22 cellular contexts compared by ENCODE assay signal in genomic region chr12:40031965-40032364, GRCh38.
DNase-seq lines count a peak whose midpoint lies in the region; ATAC-seq, FAIRE-seq and TF ChIP-seq lines count a peak whose summit lies in the region.
"Had no signal": no experiment of that assay in that cellular context is flagged by ENCODE, and none has a peak within 500 bp of the region (broad histone marks: within the 10 kb centered on the region; RNA-seq: fewer than 3 reads in every experiment).

No MANE protein-coding gene starts in this region.

- no peak for TF ChIP-seq POLR2A in H1 (IDR thresholded peaks at IDR 0.05; ENCODE audit: control extremely low read depth in 1 of 2, low read depth in 2 of 2, low read length in 2 of 2)

- H3K79me1 ChIP-seq in H9 (ENCODE audit: insufficient read depth, low read depth, low read length, poor library complexity, severe bottlenecking) (no peaks in the 10 kb centered on the region), H1 (ENCODE audit: low read depth, low read length) (no peaks in the 10 kb centered on the region)

- no peak for TF ChIP-seq EP300 in H1 (IDR thresholded peaks at IDR 0.05; ENCODE audit: borderline replicate concordance in 1 of 2, low read depth in 2 of 2, low read length in 2 of 2)

- peaks cover 6 to 7% (median 6%) of the 10 kb centered on the region in 3 experiments; a peak in 4 of 7 replicates for H3K36me3 Mint-ChIP-seq in H9 (ENCODE audit: insufficient read depth in 1 of 3, low read depth in 3 of 3)

- no peak overlapping the region for H3K4me2 ChIP-seq in H9 (ENCODE audit: insufficient read depth, insufficient read length, low read length)
- peak overlapping the region; percentile 37 to 54; a peak in 2 of 4 replicates for H3K4me2 ChIP-seq in H1 (ENCODE audit: insufficient read depth in 1 of 2, low read depth in 2 of 2, low read length in 2 of 2)
- H3K4me2 ChIP-seq: KMS-11, smooth muscle cell had no signal

- no peak overlapping the region for H3K9ac ChIP-seq in H9 (ENCODE audit: extremely low read depth, insufficient read length, low read length)
- H3K9ac ChIP-seq in H1 (replicated peaks in 1 of 4; ENCODE audit: extremely low read depth in 1 of 4, low read depth in 3 of 4, low read length in 3 of 4) = no peak overlapping the region
- H3K9ac ChIP-seq: KMS-11 had no signal

- CTCF ChIA-PET in H1 (lab: Charles Lee; ENCODE audit: partially characterized antibody) = interaction anchor here (0.6 to 1.8 kb wide), 3 partner anchors 21 to 74 kb away, joined by 3 to 5 read pairs (median 5); partner anchors contain the start of gene SLC2A13

- no peak overlapping the region for H4K8ac ChIP-seq in H9 (replicated peaks; ENCODE audit: insufficient read length, low read depth, low read length)
- H4K8ac ChIP-seq in H1 (ENCODE audit: extremely low read depth, insufficient read depth, low read length) = no peak overlapping the region

- no peaks in the 10 kb centered on the region for H3K79me2 ChIP-seq in H9 (ENCODE audit: insufficient read depth, low read length)
- no peaks in the 10 kb centered on the region; a peak in 1 of 4 replicates for H3K79me2 ChIP-seq in H1 (ENCODE audit: control insufficient read depth in 1 of 2, insufficient read depth in 2 of 2, low read length in 2 of 2)

- H3K4me3 ChIP-seq in H1 (ENCODE audit: extremely low read depth in 1 of 4, insufficient read depth in 2 of 4, low read depth in 3 of 4, low read length in 4 of 4) = no peak overlapping the region
- no peak overlapping the region for H3K4me3 ChIP-seq in pancreas
- H3K4me3 ChIP-seq: breast epithelium, smooth muscle cell, vagina had no signal

- intact Hi-C loops in pancreas (cut with DNase I) = loop anchor here in 1 of 3 donors (10.0 kb wide), 1 partner anchor 73 kb away; the partner anchor contains the start of gene SLC2A13

- H3K36me3 ChIP-seq in H1 (ENCODE audit: control insufficient read depth in 2 of 4, insufficient read depth in 4 of 4, low read length in 3 of 4) (0 out of 8 replicates have a peak, but pooled peaks cover 0 to 2% (median 0%) of the 10 kb centered on the region in 4 experiments), pancreas (no peaks in the 10 kb centered on the region)
- H3K36me3 ChIP-seq: breast epithelium, vagina had no signal

- no peak overlapping the region for H3K27ac ChIP-seq in H9 (ENCODE audit: insufficient read length, low read depth, low read length)
- H3K27ac ChIP-seq in H1 (ENCODE audit: low read depth, low read length) = no peak overlapping the region
- H3K27ac ChIP-seq in pancreas = peak overlapping the region; percentile 9 to 51 (median 42)
- H3K27ac ChIP-seq: KMS-11, vagina had no signal

- H2BK12ac ChIP-seq in H9 (ENCODE audit: insufficient read length, low read depth, low read length) = no peak overlapping the region
- H2BK12ac ChIP-seq in H1 (ENCODE audit: low read depth, low read length) = no peak overlapping the region

- TF ChIP-seq CTCF in H9 (conservative IDR thresholded peaks at IDR 0.05) (no peak), H1 (IDR thresholded peaks at IDR 0.05; ENCODE audit: control extremely low read depth in 1 of 3, insufficient read depth in 1 of 3, low read depth in 1 of 3, low read length in 3 of 3) (no peak), pancreas (IDR thresholded peaks at IDR 0.05) (peak in 2 of 4 donors; percentile 7 to 13)

- no peak overlapping the region for H2AK5ac ChIP-seq in H9 (ENCODE audit: insufficient read length, low read length)
- H2AK5ac ChIP-seq in H1 (ENCODE audit: low read depth, low read length) = peak overlapping the region; percentile 54; the same call in 1 of the 2 replicates

- H3K4me1 ChIP-seq in H9 (ENCODE audit: insufficient read depth, low read length) = peaks cover 7% of the 10 kb centered on the region; the same call in 1 of the 2 replicates
- peaks cover 0 to 18% (median 12%) of the 10 kb centered on the region in 4 experiments; a peak in 6 of 7 replicates for H3K4me1 ChIP-seq in H1 (replicated peaks in 1 of 4; ENCODE audit: control insufficient read depth in 3 of 4, insufficient read depth in 4 of 4, low read length in 3 of 4)
- peaks cover 0 to 23% (median 17%) of the 10 kb centered on the region in 3 donors for H3K4me1 ChIP-seq in pancreas
- H3K4me1 ChIP-seq: breast epithelium, vagina had no signal

- peaks cover 39% of the 10 kb centered on the region in 2 experiments for H3K4me1 Mint-ChIP-seq in H9
- H3K4me1 Mint-ChIP-seq in stimulated activated naive CD8-positive, alpha-beta T cell treated with anti-CD3 and anti-CD28 coated beads, Interleukin-15, amount 100 ng/mL, for 72 hours = no peaks in the 10 kb centered on the region
- H3K4me1 Mint-ChIP-seq: CD14-positive monocyte had no signal

- FAIRE-seq in H1 (lab: Jason Lieb, UNC) (peak; percentile 63), pancreas (lab: Jason Lieb, UNC) (no peak)

- no peaks in the 10 kb centered on the region for H3K9me3 Mint-ChIP-seq in H9
- H3K9me3 Mint-ChIP-seq in stimulated activated naive CD8-positive, alpha-beta T cell treated with anti-CD3 and anti-CD28 coated beads, Interleukin-15, amount 100 ng/mL, for 72 hours = no peaks in the 10 kb centered on the region
- H3K9me3 Mint-ChIP-seq: CD14-positive monocyte had no signal

- H2AFZ ChIP-seq in H9 (ENCODE audit: low read length) (no peak overlapping the region), H1 (ENCODE audit: low read length) (no peak overlapping the region)

- H2BK120ac ChIP-seq in H9 (ENCODE audit: low read depth, low read length, poor library complexity, severe bottlenecking) = no peak overlapping the region
- no peak overlapping the region for H2BK120ac ChIP-seq in H1 (replicated peaks; ENCODE audit: low read depth, low read length)

- H3T11ph ChIP-seq in H9 (ENCODE audit: low read length) = no peak overlapping the region

- H3K18ac ChIP-seq in H9 (ENCODE audit: insufficient read length, low read depth, low read length) (no peak overlapping the region), H1 (ENCODE audit: extremely low read depth, low read length) (no peak overlapping the region)

- H2BK20ac ChIP-seq in H9 (ENCODE audit: low read depth, low read length, poor library complexity, severe bottlenecking) = no peak overlapping the region
- no peak overlapping the region for H2BK20ac ChIP-seq in H1 (ENCODE audit: low read length)

- H3K27me3 ChIP-seq in H9 (ENCODE audit: insufficient read depth, low read length) = no peaks in the 10 kb centered on the region
- H3K27me3 ChIP-seq in H1 (replicated peaks in 1 of 4; ENCODE audit: control insufficient read depth in 3 of 4, extremely low read depth in 1 of 4, insufficient read depth in 3 of 4, low read length in 3 of 4) = no peaks in the 10 kb centered on the region
- H3K27me3 ChIP-seq in pancreas = no peaks in the 10 kb centered on the region
- H3K27me3 ChIP-seq: breast epithelium, vagina had no signal

- no peak overlapping the region for H4K5ac ChIP-seq in H9 (ENCODE audit: insufficient read length, low read depth, low read length)
- no peak overlapping the region for H4K5ac ChIP-seq in H1 (ENCODE audit: insufficient read length, low read depth, low read length)

- H3K56ac ChIP-seq in H9 (ENCODE audit: insufficient read length, low read depth, low read length) (no peak overlapping the region), H1 (replicated peaks; ENCODE audit: insufficient read length, low read depth, low read length) (no peak overlapping the region)

- no peaks in the 10 kb centered on the region for H3K9me3 ChIP-seq in H9 (ENCODE audit: control insufficient read depth, low read depth, low read length)
- no peaks in the 10 kb centered on the region for H3K9me3 ChIP-seq in H1 (ENCODE audit: insufficient read depth in 2 of 2, low read depth in 1 of 2, low read length in 1 of 2)
- H3K9me3 ChIP-seq in pancreas = no peaks in the 10 kb centered on the region
- H3K9me3 ChIP-seq: breast epithelium, vagina had no signal

- peak; percentile 75 to 86 (median 83) for ATAC-seq in pancreas
- no peak for ATAC-seq in stimulated activated naive CD8-positive, alpha-beta T cell treated with anti-CD3 and anti-CD28 coated beads, Interleukin-15, amount 100 ng/mL, for 72 hours
- no peak for ATAC-seq in HG03045 (IDR thresholded peaks at IDR 0.05; ENCODE audit: unreplicated experiment)
- no peak for ATAC-seq in HG02763 (IDR thresholded peaks at IDR 0.05; ENCODE audit: unreplicated experiment)

- no peak overlapping the region for H3K14ac ChIP-seq in H9 (ENCODE audit: insufficient read depth, low read length)
- no peak overlapping the region for H3K14ac ChIP-seq in H1 (ENCODE audit: insufficient read length)

- H3K27me3 Mint-ChIP-seq in H9 (ENCODE audit: low read depth) = no peaks in the 10 kb centered on the region
- H3K27me3 Mint-ChIP-seq in stimulated activated naive CD8-positive, alpha-beta T cell treated with anti-CD3 and anti-CD28 coated beads, Interleukin-15, amount 100 ng/mL, for 72 hours = no peaks in the 10 kb centered on the region
- H3K27me3 Mint-ChIP-seq: activated naive CD8-positive, alpha-beta T cell had no signal

- DNase-seq in H9 = no peak
- DNase-seq in NCI-H1417 (lab: John Stamatoyannopoulos, UW) = peak in 2 of 3 experiments; percentile 62 to 88
- no peak for DNase-seq in H1 (ENCODE audit: low read depth in 1 of 2, low spot score in 2 of 2)
- DNase-seq in pancreas = peak in 3 of 6 donors; percentile 21 to 26 (median 21)
- DNase-seq in stimulated activated naive CD8-positive, alpha-beta T cell treated with anti-CD3 and anti-CD28 coated beads, Interleukin-15, amount 100 ng/mL, for 72 hours = no peak
- DNase-seq: activated CD4-positive, alpha-beta T cell treated with anti-CD3 and anti-CD28 coated beads for 48 hours; activated T-cell treated with anti-CD3 and anti-CD28 coated beads for 4 hours; effector CD8-positive, alpha-beta T cell; GOT3; NCI-H1694 treated with DMSO at 0.1 percent for 48 hours; NCI-H526 treated with DMSO at 0.1 percent for 48 hours; SIG-M5; stimulated activated naive CD4-positive, alpha-beta T cell; T-helper 9 cell had no signal

- POLR2A ChIA-PET in H1 (lab: Charles Lee; ENCODE audit: partially characterized antibody) = interaction anchor here (1.0 to 1.1 kb wide), 2 partner anchors 8 to 73 kb away, joined by 3 to 4 read pairs; no protein-coding TSS in a partner anchor

- H4K91ac ChIP-seq in H9 (ENCODE audit: insufficient read length, low read depth, low read length) = no peak overlapping the region
- H4K91ac ChIP-seq in H1 (replicated peaks; ENCODE audit: insufficient read length, low read length) = no peak overlapping the region

- H3K27ac Mint-ChIP-seq in H9 = peak overlapping the region; percentile 39 to 89 (median 66); a peak in 4 of 7 replicates
- no peak overlapping the region for H3K27ac Mint-ChIP-seq in stimulated activated naive CD8-positive, alpha-beta T cell treated with anti-CD3 and anti-CD28 coated beads, Interleukin-15, amount 100 ng/mL, for 72 hours
- H3K27ac Mint-ChIP-seq: activated naive CD8-positive, alpha-beta T cell; CD14-positive monocyte had no signal

- H2BK15ac ChIP-seq in H9 (ENCODE audit: low read depth, low read length) = no peak overlapping the region
- no peak overlapping the region for H2BK15ac ChIP-seq in H1 (ENCODE audit: low read length)

- H2BK5ac ChIP-seq in H9 (ENCODE audit: insufficient read length, low read length) = no peak overlapping the region
- H2BK5ac ChIP-seq in H1 (ENCODE audit: low read depth, low read length) = no peak overlapping the region

- H3K4ac ChIP-seq in H9 (ENCODE audit: low read depth, low read length) (no peak overlapping the region), H1 (replicated peaks; ENCODE audit: insufficient read length, low read depth, low read length) (no peak overlapping the region)

- no peak overlapping the region for H3K4me3 Mint-ChIP-seq in H9
- no peak overlapping the region for H3K4me3 Mint-ChIP-seq in stimulated activated naive CD8-positive, alpha-beta T cell treated with anti-CD3 and anti-CD28 coated beads, Interleukin-15, amount 100 ng/mL, for 72 hours
- H3K4me3 Mint-ChIP-seq: activated naive CD8-positive, alpha-beta T cell; CD14-positive monocyte had no signal

- H4K20me1 ChIP-seq in H9 (ENCODE audit: control insufficient read depth, insufficient read depth, insufficient read length) (no peaks in the 10 kb centered on the region), H1 (replicated peaks in 1 of 2; ENCODE audit: control insufficient read depth in 1 of 2, insufficient read depth in 2 of 2, low read length in 2 of 2) (peaks cover 0 to 4% of the 10 kb centered on the region in 2 experiments)

- TF ChIP-seq RAD21 in H1 (IDR thresholded peaks at IDR 0.05 in 1 of 2, conservative IDR thresholded peaks at IDR 0.05 in 1 of 2; ENCODE audit: low read depth in 2 of 2, low read length in 2 of 2) = no peak; a peak in 1 of 4 replicates

- H3K23me2 ChIP-seq in H9 (ENCODE audit: insufficient read length, low read depth, low read length, poor library complexity, severe bottlenecking) = no peaks in the 10 kb centered on the region
- no peaks in the 10 kb centered on the region for H3K23me2 ChIP-seq in H1 (ENCODE audit: low read depth, low read length)

- H3K23ac ChIP-seq in H9 (ENCODE audit: insufficient read length, low read depth, low read length) (no peak overlapping the region), H1 (ENCODE audit: insufficient read length) (no peak overlapping the region)

- no CpG with 5 or more reads among the region's 3 CpGs for WGBS in H9 (ENCODE audit: extremely low coverage, insufficient read length, low lambda C conversion rate)
- 95% methylated on average over 3 of the region's 3 CpGs; no CpG with 5 or more reads in 1 of the 2 experiments for WGBS in H1 (ENCODE audit: extremely low coverage in 1 of 2, insufficient coverage in 1 of 2, insufficient read length in 1 of 2, insufficient replicate concordance in 2 of 2, low coverage in 1 of 2, low lambda C conversion rate in 2 of 2, missing lambda C conversion rate in 1 of 2), 2 experiments
- 15 to 17% methylated on average over 3 of the region's 3 CpGs for WGBS in pancreas, 2 donors

Comparison
In these comparisons a context has a peak if more than half of its experiments do, and no peak if none do; other contexts are left out.
1. DNase-seq: peak in NCI-H1417 (2 of 3); none in H9 (single experiment), H1 (0 of 2) and stimulated activated naive CD8-positive, alpha-beta T cell treated with anti-CD3 and anti-CD28 coated beads, Interleukin-15, amount 100 ng/mL, for 72 hours (0 of 2).
2. H3K27ac ChIP-seq: peak in pancreas (4 of 4); none in H9 (single experiment) and H1 (single experiment).
3. H3K27ac Mint-ChIP-seq: peak in H9 (3 of 3); none in stimulated activated naive CD8-positive, alpha-beta T cell treated with anti-CD3 and anti-CD28 coated beads, Interleukin-15, amount 100 ng/mL, for 72 hours (0 of 2).
4. ATAC-seq: peak in pancreas (4 of 4); none in stimulated activated naive CD8-positive, alpha-beta T cell treated with anti-CD3 and anti-CD28 coated beads, Interleukin-15, amount 100 ng/mL, for 72 hours (single experiment), HG03045 (single experiment) and HG02763 (single experiment).